8 cellular contexts compared by ENCODE assay signal in genomic region chr22:40036591-40037225, GRCh38. TPM values are rescaled to one million over a fixed set of nuclear protein-coding genes. Genes with fewer than 3 reads are reported as not detected.
A peak's percentile ranks its signal among the peaks of the same experiment; 100 is the strongest.
DNase-seq lines count a peak whose midpoint lies in the region; ATAC-seq, FAIRE-seq and TF ChIP-seq lines count a peak whose summit lies in the region.

No MANE protein-coding gene starts in this region.

- no peak overlapping the region for H3K4me3 ChIP-seq in left lung

- FAIRE-seq in GM12891 (lab: Jason Lieb, UNC), result peak; percentile 91

- no peaks in the 10 kb centered on the region for H3K9me3 Mint-ChIP-seq in WTC11
- H3K9me3 Mint-ChIP-seq in chondrocyte (ENCODE audit: low read depth), result no peaks in the 10 kb centered on the region

- intact Hi-C loops in left lung (cut with DNase I), result no loop called here

- H3K36me3 Mint-ChIP-seq in WTC11 (no peaks in the 10 kb centered on the region), chondrocyte (ENCODE audit: low read depth) (no peaks in the 10 kb centered on the region)

- H3K4me1 ChIP-seq in left lung, result peaks cover 4% of the 10 kb centered on the region in 2 donors

- no peaks in the 10 kb centered on the region for H3K9me3 ChIP-seq in left lung

- H3K27ac ChIP-seq in left lung, result no peak overlapping the region

- CTCF ChIA-PET in WTC11 (lab: Charles Lee), result interaction anchor here (0.5 to 3.0 kb wide), 33 partner anchors 8 to 508 kb away, joined by 3 to 36 read pairs (median 5); partner anchors contain the start of gene FAM83F

- H3K27me3 Mint-ChIP-seq in WTC11 (ENCODE audit: low read depth) (peaks cover 14% of the 10 kb centered on the region), chondrocyte (ENCODE audit: low read depth) (peaks cover 24% of the 10 kb centered on the region)

- ATAC-seq in WTC11 (peak; percentile 90), left lung (peak; percentile 86), GM21526 (IDR thresholded peaks at IDR 0.05; ENCODE audit: low FRiP score, unreplicated experiment) (no peak)

- H3K27me3 ChIP-seq in left lung, result peaks cover 0 to 30% of the 10 kb centered on the region in 2 donors

- H3K27ac Mint-ChIP-seq in WTC11, result no peak overlapping the region
- H3K27ac Mint-ChIP-seq in chondrocyte (ENCODE audit: unreplicated experiment), result no peak overlapping the region

- H3K4me3 Mint-ChIP-seq in WTC11 (no peak overlapping the region), chondrocyte (ENCODE audit: unreplicated experiment) (no peak overlapping the region)

- TF ChIP-seq CTCF in WTC11 (IDR thresholded peaks at IDR 0.05), result peak; percentile 57
- TF ChIP-seq CTCF in chondrocyte (IDR thresholded peaks at IDR 0.05), result peak; percentile 91
- peak; percentile 58 to 60 for TF ChIP-seq CTCF in left lung (IDR thresholded peaks at IDR 0.05)

- H3K4me1 Mint-ChIP-seq in WTC11, result no peaks in the 10 kb centered on the region
- peaks cover 27% of the 10 kb centered on the region for H3K4me1 Mint-ChIP-seq in chondrocyte (ENCODE audit: low read depth)

- TF ChIP-seq POLR2A in GM12891 (IDR thresholded peaks at IDR 0.05; ENCODE audit: low read depth, low read length), result no peak

- no peaks in the 10 kb centered on the region for H3K36me3 ChIP-seq in left lung

- DNase-seq in 8988T, result peak; percentile 63
- peak; percentile 54 for DNase-seq in GM12891 (ENCODE audit: insufficient read length, low spot score)
- DNase-seq in NCI-H2196 treated with DMSO at 0.1 percent for 48 hours (lab: John Stamatoyannopoulos, UW; ENCODE audit: unreplicated experiment), result peak; percentile 55
- peak; percentile 77 for DNase-seq in WTC11 (ENCODE audit: low spot score)
- DNase-seq in chondrocyte (ENCODE audit: low spot score), result no peak
- DNase-seq in left lung, result peak in 1 of 2 donors; percentile 50
- peak; percentile 26 to 32 for DNase-seq in stimulated activated CD8-positive, alpha-beta memory T cell treated with anti-CD3 and anti-CD28 coated beads, Interleukin-15, amount 100 ng/mL, for 48 hours (ENCODE audit: low read depth in 2 of 2)

- POLR2A ChIA-PET in WTC11 (lab: Charles Lee), result interaction anchor here (0.6 kb wide), 1 partner anchor 104 kb away, joined by 3 read pairs; no protein-coding TSS in a partner anchor

TF ChIP-seq in GM12891, 5 proteins besides CTCF, POLR2A, EP300 and RAD21:
- no peak for TF ChIP-seq POLR2AphosphoS5 (IDR thresholded peaks at IDR 0.05; ENCODE audit: low read depth, low read length)
- no peak for TF ChIP-seq SPI1 (IDR thresholded peaks at IDR 0.05; ENCODE audit: low read depth, low read length)
- TF ChIP-seq TAF1 (IDR thresholded peaks at IDR 0.05; ENCODE audit: low read depth, low read length), result no peak
- TF ChIP-seq PAX5 (IDR thresholded peaks at IDR 0.05; ENCODE audit: insufficient read depth, low read length, severe bottlenecking), result no peak
- TF ChIP-seq POU2F2 (IDR thresholded peaks at IDR 0.05; ENCODE audit: low read depth, low read length), result no peak

TF ChIP-seq in WTC11, 78 proteins besides CTCF, POLR2A, EP300 and RAD21:
- TF ChIP-seq E2F1 (CRISPR knock-in tag; IDR thresholded peaks at IDR 0.05) (no peak), MAX (CRISPR knock-in tag; IDR thresholded peaks at IDR 0.05) (0 out of 2 replicates have a peak, but pooled peaks have one; percentile 19)

RNA-seq across cellular contexts. Expression of gene FAM83F, which starts 42.0 kb away (rescaled TPM):
- polyA plus RNA-seq in GM12891 (2012; ENCODE audit: low read depth, missing spikeins), result 0.01 TPM
- total RNA-seq in WTC11 (2021) (33.8 to 43.1 TPM (median 35.4 TPM) in 3 replicates), chondrocyte (0.22 TPM in 1 of 3 replicates, not detected in the others), left lung (under 1 TPM; 0.64 to 0.73 TPM)

Comparison
In these comparisons a context has a peak if more than half of its experiments do, and no peak if none do; other contexts are left out.
1. RNA of gene FAM83F, which starts 42.0 kb away (total RNA-seq): 33.8 to 43.1 TPM in WTC11; 0.64 to 0.73 TPM in left lung and 0.22 TPM in chondrocyte; every median in the first group is over 10 times any median in the second.
2. Peak in every context shown above with its lines, with median percentiles within 50 percentile points of each other: CTCF ChIP-seq.